ENCODE assay signal across 18 cellular contexts in genomic region chr6:163123098-163123497, GRCh38.
"Had no signal": no experiment of that assay in that cellular context is flagged by ENCODE, and none has a peak within 500 bp of the region (broad histone marks: within the 10 kb centered on the region; RNA-seq: fewer than 3 reads in every experiment).

No MANE protein-coding gene starts in this region.

- H3K4me1 ChIP-seq: ascending aorta, breast epithelium, tibial artery had no signal

- H3K27me3 Mint-ChIP-seq: stimulated activated naive B cell treated with anti-CD40 and anti-IgM and Interleukin-4, amounts not matched to agents 10 μg/mL and 1 μg/mL and 100 μg/mL, for 72 hours had no signal

- H3K4me3 Mint-ChIP-seq: activated T-helper 17 cell treated with anti-CD3 and anti-CD28 coated beads, Interleukin-2, amount 50 U/mL, for 72 hours; memory B cell; naive thymus-derived CD8-positive, alpha-beta T cell; stimulated activated naive B cell treated with anti-CD40 and anti-IgM and Interleukin-4, amounts not matched to agents 10 μg/mL and 1 μg/mL and 100 μg/mL, for 72 hours had no signal

- H3K36me3 Mint-ChIP-seq: memory B cell; naive thymus-derived CD8-positive, alpha-beta T cell; stimulated activated naive B cell treated with anti-CD40 and anti-IgM and Interleukin-4, amounts not matched to agents 10 μg/mL and 1 μg/mL and 100 μg/mL, for 72 hours had no signal

- H3K4me1 Mint-ChIP-seq: activated T-helper 17 cell treated with anti-CD3 and anti-CD28 coated beads, Interleukin-2, amount 50 U/mL, for 72 hours; memory B cell; naive thymus-derived CD8-positive, alpha-beta T cell; stimulated activated naive B cell treated with anti-CD40 and anti-IgM and Interleukin-4, amounts not matched to agents 10 μg/mL and 1 μg/mL and 100 μg/mL, for 72 hours had no signal

- H3K9me3 ChIP-seq: ascending aorta, breast epithelium, tibial artery had no signal

- H3K27ac Mint-ChIP-seq: activated T-helper 17 cell treated with anti-CD3 and anti-CD28 coated beads, Interleukin-2, amount 50 U/mL, for 72 hours; memory B cell; stimulated activated naive B cell treated with anti-CD40 and anti-IgM and Interleukin-4, amounts not matched to agents 10 μg/mL and 1 μg/mL and 100 μg/mL, for 72 hours had no signal

- H3K27ac ChIP-seq: ascending aorta, breast epithelium, tibial artery had no signal

- ATAC-seq: activated T-helper 17 cell treated with anti-CD3 and anti-CD28 coated beads, Interleukin-2, amount 50 U/mL, for 72 hours; left ventricle myocardium superior; naive thymus-derived CD8-positive, alpha-beta T cell; stimulated activated naive B cell treated with anti-CD40 and anti-IgM and Interleukin-4, amounts not matched to agents 10 μg/mL and 1 μg/mL and 100 μg/mL, for 72 hours had no signal

- DNase-seq: activated CD4-positive, alpha-beta T cell treated with anti-CD3 and anti-CD28 coated beads, Interleukin-2, amount 50 U/mL, for 1 hour; activated naive CD4-positive, alpha-beta T cell treated with Interleukin-2 at 50 U/mL for 16 hours; cerebellar nuclear complex; effector CD8-positive, alpha-beta T cell; foreskin fibroblast; kidney; left ventricle myocardium superior; naive thymus-derived CD8-positive, alpha-beta T cell; posterior cingulate gyrus; retina; stimulated activated CD4-positive, alpha-beta T cell treated with anti-CD3 and anti-CD28 coated beads, Interleukin-2, amount 100 ng/mL, for 48 hours; stimulated activated naive B cell treated with anti-CD40 and anti-IgM and Interleukin-4, amounts not matched to agents 10 μg/mL and 1 μg/mL and 100 μg/mL, for 72 hours; T-helper 2 cell; tibial artery had no signal

- H3K9me3 Mint-ChIP-seq: memory B cell had no signal

- H3K36me3 ChIP-seq: ascending aorta, breast epithelium, tibial artery had no signal

- H3K4me3 ChIP-seq: ascending aorta, breast epithelium, tibial artery had no signal

- H3K27me3 ChIP-seq: ascending aorta, breast epithelium, tibial artery had no signal
